Comparison of ENCODE assay signal across 20 cellular contexts in genomic region chr14:43625294-43625693, GRCh38.
DNase-seq lines count a peak whose midpoint lies in the region; ATAC-seq and TF ChIP-seq lines count a peak whose summit lies in the region.
"Had no signal": no experiment of that assay in that cellular context is flagged by ENCODE, and none has a peak within 500 bp of the region (broad histone marks: within the 10 kb centered on the region; RNA-seq: fewer than 3 reads in every experiment).

No MANE protein-coding gene starts in this region.

- no peaks in the 10 kb centered on the region for H3K9me2 ChIP-seq in PC-3 (replicated peaks; ENCODE audit: low read length)
- H3K9me2 ChIP-seq in SU-DHL-6 (replicated peaks; ENCODE audit: insufficient read depth, low read length): no peaks in the 10 kb centered on the region

- H3K79me1 ChIP-seq in mesenchymal stem cell (replicated peaks; ENCODE audit: low read length, poor library complexity, severe bottlenecking): no peaks in the 10 kb centered on the region

- ATAC-seq in PC-3 (peak; percentile 96), upper lobe of left lung (ENCODE audit: low FRiP score in 2 of 2) (no peak)
- ATAC-seq: A549; CD8-positive, alpha-beta T cell; GM12878 had no signal

- H3K36me3 ChIP-seq in PC-3 (ENCODE audit: low read depth, low read length) (no peaks in the 10 kb centered on the region), SU-DHL-6 (ENCODE audit: low read length) (no peaks in the 10 kb centered on the region), mesenchymal stem cell (ENCODE audit: control insufficient read depth in 1 of 2, insufficient read depth in 2 of 2, low read depth in 1 of 2, low read length in 2 of 2) (no peaks in the 10 kb centered on the region), upper lobe of left lung (no peaks in the 10 kb centered on the region)
- H3K36me3 ChIP-seq: BLaER1 treated with 17β-estradiol and CSF1 and Interleukin-3, amounts not matched to agents 10 nM and 100 nM had no signal

- H3K4me1 ChIP-seq in PC-3 (ENCODE audit: insufficient read depth, low read length): 0 out of 2 replicates have a peak, but pooled peaks cover 4% of the 10 kb centered on the region
- H3K4me1 ChIP-seq in mesenchymal stem cell (ENCODE audit: control insufficient read depth, insufficient read depth, low read depth, low read length): no peaks in the 10 kb centered on the region
- H3K4me1 ChIP-seq in upper lobe of left lung: no peaks in the 10 kb centered on the region
- H3K4me1 ChIP-seq: A549; BLaER1 treated with 17β-estradiol and CSF1 and Interleukin-3, amounts not matched to agents 10 nM and 100 nM; Caco-2 had no signal

- no peak overlapping the region for H3K18ac ChIP-seq in mesenchymal stem cell (ENCODE audit: low read depth in 1 of 2, low read length in 2 of 2)

- H3K4me2 ChIP-seq in PC-3 (ENCODE audit: low read length) (no peak overlapping the region), SU-DHL-6 (ENCODE audit: low read depth, low read length, poor library complexity, severe bottlenecking) (no peak overlapping the region), mesenchymal stem cell (ENCODE audit: low read length, poor library complexity, severe bottlenecking) (no peak overlapping the region)
- H3K4me2 ChIP-seq: A549; BLaER1 treated with 17β-estradiol and CSF1 and Interleukin-3, amounts not matched to agents 10 nM and 100 nM had no signal

- H3K9ac ChIP-seq in PC-3 (ENCODE audit: low read length) (no peak overlapping the region), SU-DHL-6 (ENCODE audit: low read length) (no peak overlapping the region), mesenchymal stem cell (ENCODE audit: low read length) (no peak overlapping the region)
- H3K9ac ChIP-seq: BLaER1 treated with 17β-estradiol and CSF1 and Interleukin-3, amounts not matched to agents 10 nM and 100 nM had no signal

- TF ChIP-seq EP300 in upper lobe of left lung (IDR thresholded peaks at IDR 0.05): no peak

- H2AFZ ChIP-seq in PC-3 (ENCODE audit: low read length) (no peak overlapping the region), SU-DHL-6 (ENCODE audit: low read depth, low read length, severe bottlenecking) (peak overlapping the region; percentile 47), mesenchymal stem cell (ENCODE audit: low read depth, low read length) (no peak overlapping the region)

- no peak for TF ChIP-seq POLR2A in erythroblast (IDR thresholded peaks at IDR 0.05; ENCODE audit: low read length)
- TF ChIP-seq POLR2A in upper lobe of left lung (IDR thresholded peaks at IDR 0.05): no peak

- H3K9me3 ChIP-seq in PC-3 (ENCODE audit: low read length): no peaks in the 10 kb centered on the region
- H3K9me3 ChIP-seq in SU-DHL-6 (ENCODE audit: insufficient read depth, low read length): no peaks in the 10 kb centered on the region
- H3K9me3 ChIP-seq in mesenchymal stem cell (ENCODE audit: control insufficient read depth, low read length): no peaks in the 10 kb centered on the region
- no peaks in the 10 kb centered on the region for H3K9me3 ChIP-seq in upper lobe of left lung
- H3K9me3 ChIP-seq: A549; BLaER1 treated with 17β-estradiol and CSF1 and Interleukin-3, amounts not matched to agents 10 nM and 100 nM; Caco-2 had no signal

- H3K4ac ChIP-seq in mesenchymal stem cell (ENCODE audit: low read depth in 1 of 2, low read length in 2 of 2): no peak overlapping the region

- H4K91ac ChIP-seq in mesenchymal stem cell (ENCODE audit: low read length): no peak overlapping the region

- no peak overlapping the region for H2AK5ac ChIP-seq in mesenchymal stem cell (ENCODE audit: low read length, severe bottlenecking)

- H3K23ac ChIP-seq in mesenchymal stem cell (ENCODE audit: low read length in 2 of 2): no peak overlapping the region

- H2BK15ac ChIP-seq in mesenchymal stem cell (ENCODE audit: low read depth, poor library complexity, severe bottlenecking): no peak overlapping the region

- H3K79me2 ChIP-seq in PC-3 (ENCODE audit: low read length) (no peaks in the 10 kb centered on the region), SU-DHL-6 (ENCODE audit: insufficient read depth, low read length) (no peaks in the 10 kb centered on the region)

- DNase-seq in ELR (ENCODE audit: low read depth) (peak; percentile 39), PC-3 (peak; percentile 54), mesenchymal stem cell (peak; percentile 28), NCI-H1436 (lab: John Stamatoyannopoulos, UW) (no peak), erythroblast (lab: John Stamatoyannopoulos, UW) (no peak), NCI-H128 (lab: John Stamatoyannopoulos, UW; ENCODE audit: unreplicated experiment) (no peak), upper lobe of left lung (no peak)
- DNase-seq: AML-193; Caco-2; Calu3; CD4-positive, alpha-beta T cell; CD8-positive, alpha-beta T cell; DMS79 treated with DMSO at 0.1 percent for 48 hours; GDM1 had no signal

- POLR2A ChIA-PET in PC-3 (lab: Charles Lee; ENCODE audit: unreplicated experiment): no interaction called here

- 31% methylated on average over 4 of the region's 4 CpGs for WGBS in mesenchymal stem cell
- 86 to 89% methylated on average over 4 of the region's 4 CpGs for WGBS in upper lobe of left lung, 2 donors

- CTCF ChIA-PET in PC-3 (lab: Charles Lee): no interaction called here

- intact Hi-C loops in PC-3 (cut with micrococcal nuclease): no loop called here

- H4K20me1 ChIP-seq in PC-3 (ENCODE audit: low read length) (no peaks in the 10 kb centered on the region), SU-DHL-6 (ENCODE audit: low read depth, low read length) (no peaks in the 10 kb centered on the region)
- H4K20me1 ChIP-seq: BLaER1 treated with 17β-estradiol and CSF1 and Interleukin-3, amounts not matched to agents 10 nM and 100 nM had no signal

- H4K8ac ChIP-seq in mesenchymal stem cell (ENCODE audit: low read length): no peak overlapping the region

- TF ChIP-seq CTCF in PC-3 (conservative IDR thresholded peaks at IDR 0.05; ENCODE audit: low read depth, low read length) (no peak), SU-DHL-6 (IDR thresholded peaks at IDR 0.05; ENCODE audit: insufficient read depth, low read length, poor library complexity, severe bottlenecking) (no peak), upper lobe of left lung (IDR thresholded peaks at IDR 0.05) (no peak)

- H2BK12ac ChIP-seq in mesenchymal stem cell (ENCODE audit: low read length in 2 of 2): no peak overlapping the region

- no peak overlapping the region for H2BK120ac ChIP-seq in mesenchymal stem cell (ENCODE audit: low read depth, low read length)

- BruUV-seq in PC-3 (replicated peaks; lab: Mats Ljungman, UMichigan): no TSS peak

- H3K4me3 ChIP-seq in PC-3 (ENCODE audit: low read length) (no peak overlapping the region), SU-DHL-6 (ENCODE audit: insufficient read depth, low read length, poor library complexity, severe bottlenecking) (no peak overlapping the region), mesenchymal stem cell (ENCODE audit: insufficient read depth in 1 of 2, low read depth in 1 of 2, low read length in 2 of 2) (no peak overlapping the region), upper lobe of left lung (no peak overlapping the region)
- H3K4me3 ChIP-seq: A549; BLaER1 treated with 17β-estradiol and CSF1 and Interleukin-3, amounts not matched to agents 10 nM and 100 nM; GM12878 had no signal

- H3F3A ChIP-seq in PC-3 (ENCODE audit: low read length, unreplicated experiment) (no peaks in the 10 kb centered on the region), SU-DHL-6 (ENCODE audit: insufficient read depth) (no peaks in the 10 kb centered on the region)

- H3K27me3 ChIP-seq in PC-3 (ENCODE audit: low read length): no peaks in the 10 kb centered on the region
- H3K27me3 ChIP-seq in SU-DHL-6 (ENCODE audit: low read length): no peaks in the 10 kb centered on the region
- H3K27me3 ChIP-seq in mesenchymal stem cell (ENCODE audit: control insufficient read depth in 1 of 2, insufficient read depth in 1 of 2, low read length in 2 of 2): no peaks in the 10 kb centered on the region
- H3K27me3 ChIP-seq in upper lobe of left lung: no peaks in the 10 kb centered on the region
- H3K27me3 ChIP-seq: BLaER1 treated with 17β-estradiol and CSF1 and Interleukin-3, amounts not matched to agents 10 nM and 100 nM had no signal

- no peak overlapping the region for H3K27ac ChIP-seq in PC-3 (ENCODE audit: low read length)
- no peak overlapping the region for H3K27ac ChIP-seq in SU-DHL-6 (ENCODE audit: low read depth, low read length)
- no peak overlapping the region for H3K27ac ChIP-seq in mesenchymal stem cell (ENCODE audit: low read length, poor library complexity, severe bottlenecking)
- no peak overlapping the region for H3K27ac ChIP-seq in upper lobe of left lung
- H3K27ac ChIP-seq: 22Rv1; A549; BLaER1 treated with 17β-estradiol and CSF1 and Interleukin-3, amounts not matched to agents 10 nM and 100 nM; C4-2B had no signal

- no peak overlapping the region for H2BK5ac ChIP-seq in mesenchymal stem cell (ENCODE audit: low read depth, low read length, poor library complexity, severe bottlenecking)

- H3K14ac ChIP-seq in mesenchymal stem cell (ENCODE audit: low read length in 2 of 2): no peak overlapping the region

Comparison
In these comparisons a context has a peak if more than half of its experiments do, and no peak if none do; other contexts are left out.
1. DNase-seq: peak in ELR (single experiment), PC-3 (single experiment) and mesenchymal stem cell (single experiment); none in NCI-H1436 (single experiment), erythroblast (0 of 2), NCI-H128 (single experiment) and upper lobe of left lung (0 of 2).